ENCODE assay signal across 1 cellular context in genomic region chr1:28295936-28296335, GRCh38.
TF ChIP-seq lines count a peak whose summit lies in the region.

No MANE protein-coding gene starts in this region.

TF ChIP-seq in WTC11, 78 proteins besides CTCF, POLR2A, EP300 and RAD21:
- TF ChIP-seq ZNF281 (CRISPR knock-in tag; IDR thresholded peaks at IDR 0.05): no peak
- no peak for TF ChIP-seq ZNF671 (CRISPR knock-in tag; IDR thresholded peaks at IDR 0.05)
- TF ChIP-seq, protein P1, sequence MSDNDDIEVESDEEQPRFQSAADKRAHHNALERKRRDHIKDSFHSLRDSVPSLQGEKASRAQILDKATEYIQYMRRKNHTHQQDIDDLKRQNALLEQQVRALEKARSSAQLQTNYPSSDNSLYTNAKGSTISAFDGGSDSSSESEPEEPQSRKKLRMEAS (CRISPR knock-in tag; IDR thresholded peaks at IDR 0.05): no peak
- TF ChIP-seq ZNF423 (CRISPR knock-in tag; IDR thresholded peaks at IDR 0.05): no peak
- TF ChIP-seq SMAD3 (CRISPR knock-in tag; IDR thresholded peaks at IDR 0.05; ENCODE audit: borderline replicate concordance): no peak
- no peak for TF ChIP-seq TP53 (CRISPR knock-in tag; IDR thresholded peaks at IDR 0.05)
- no peak for TF ChIP-seq ETV6 (CRISPR knock-in tag; IDR thresholded peaks at IDR 0.05)
- TF ChIP-seq ELF4 (CRISPR knock-in tag; IDR thresholded peaks at IDR 0.05; ENCODE audit: low read depth): no peak
- no peak for TF ChIP-seq ATF3 (CRISPR knock-in tag; conservative IDR thresholded peaks at IDR 0.05)
- TF ChIP-seq SOX15 (CRISPR knock-in tag; IDR thresholded peaks at IDR 0.05): no peak
- no peak for TF ChIP-seq ESRRA (CRISPR knock-in tag; IDR thresholded peaks at IDR 0.05; ENCODE audit: borderline replicate concordance)
